10 cellular contexts compared by ENCODE assay signal in genomic region chr2:13193075-13193474, GRCh38.
DNase-seq lines count a peak whose midpoint lies in the region; ATAC-seq and FAIRE-seq lines count a peak whose summit lies in the region.
"Had no signal": no experiment of that assay in that cellular context is flagged by ENCODE, and none has a peak within 500 bp of the region (broad histone marks: within the 10 kb centered on the region; RNA-seq: fewer than 3 reads in every experiment).

No MANE protein-coding gene starts in this region.

- CTCF ChIA-PET in activated CD8-positive, alpha-beta memory T cell treated with anti-CD3 and anti-CD28 coated beads, Interleukin-2, amount 10 ng/mL, durations not matched to agents 7 days and 5 days (lab: Charles Lee) = no interaction called here

- peak; percentile 39 for ATAC-seq in activated CD8-positive, alpha-beta memory T cell treated with anti-CD3 and anti-CD28 coated beads, Interleukin-2, amount 10 ng/mL, durations not matched to agents 7 days and 5 days
- ATAC-seq in HG03095 (IDR thresholded peaks at IDR 0.05; ENCODE audit: unreplicated experiment) = peak; percentile 81

- no peak overlapping the region for H3K27ac Mint-ChIP-seq in activated CD8-positive, alpha-beta memory T cell treated with anti-CD3 and anti-CD28 coated beads, Interleukin-2, amount 10 ng/mL, durations not matched to agents 7 days and 5 days
- H3K27ac Mint-ChIP-seq: CD4-positive, alpha-beta memory T cell had no signal

- H3K9me3 Mint-ChIP-seq in activated CD8-positive, alpha-beta memory T cell treated with anti-CD3 and anti-CD28 coated beads, Interleukin-2, amount 10 ng/mL, durations not matched to agents 7 days and 5 days (ENCODE audit: low read depth) = no peaks in the 10 kb centered on the region
- H3K9me3 Mint-ChIP-seq: CD4-positive, alpha-beta memory T cell had no signal

- no peak for FAIRE-seq in RCC 7860 (lab: Jason Lieb, UNC)
- no peak for FAIRE-seq in frontal cortex (lab: Jason Lieb, UNC)

- H3K4me3 Mint-ChIP-seq in activated CD8-positive, alpha-beta memory T cell treated with anti-CD3 and anti-CD28 coated beads, Interleukin-2, amount 10 ng/mL, durations not matched to agents 7 days and 5 days = no peak overlapping the region
- H3K4me3 Mint-ChIP-seq: CD4-positive, alpha-beta memory T cell had no signal

- H3K36me3 Mint-ChIP-seq in activated CD8-positive, alpha-beta memory T cell treated with anti-CD3 and anti-CD28 coated beads, Interleukin-2, amount 10 ng/mL, durations not matched to agents 7 days and 5 days = no peaks in the 10 kb centered on the region
- H3K36me3 Mint-ChIP-seq: CD4-positive, alpha-beta memory T cell had no signal

- H3K27me3 Mint-ChIP-seq in activated CD8-positive, alpha-beta memory T cell treated with anti-CD3 and anti-CD28 coated beads, Interleukin-2, amount 10 ng/mL, durations not matched to agents 7 days and 5 days = no peaks in the 10 kb centered on the region

- H3K4me1 Mint-ChIP-seq in activated CD8-positive, alpha-beta memory T cell treated with anti-CD3 and anti-CD28 coated beads, Interleukin-2, amount 10 ng/mL, durations not matched to agents 7 days and 5 days = no peaks in the 10 kb centered on the region

- no peak for DNase-seq in activated CD8-positive, alpha-beta memory T cell treated with anti-CD3 and anti-CD28 coated beads, Interleukin-2, amount 10 ng/mL, durations not matched to agents 7 days and 5 days
- DNase-seq in activated CD8-positive, alpha-beta memory T cell treated with anti-CD3 and anti-CD28 coated beads for 24 hours = no peak
- DNase-seq in RPMI7951 (ENCODE audit: low read depth) (peak; percentile 82), RCC 7860 (ENCODE audit: low spot score) (no peak), pons (ENCODE audit: low spot score) (no peak), frontal cortex (ENCODE audit: low spot score in 2 of 2) (no peak)
- DNase-seq in stimulated activated naive CD4-positive, alpha-beta T cell treated with Interleukin-2 at 50 U/mL for 16 hours (lab: John Stamatoyannopoulos, UW) = no peak
- DNase-seq: aorta; CD4-positive, alpha-beta memory T cell had no signal
